ENCODE assay signal across 1 cellular context in genomic region chr2:54955358-54955673, GRCh38.
TF ChIP-seq lines count a peak whose summit lies in the region.

No MANE protein-coding gene starts in this region.

TF ChIP-seq in HepG2, 621 proteins besides CTCF, POLR2A, EP300 and RAD21 (continued from another document):
- TF ChIP-seq ZBTB40 (IDR thresholded peaks at IDR 0.05) (no peak), ZBTB40 (CRISPR knock-in tag; IDR thresholded peaks at IDR 0.05) (no peak), ZNF205 (CRISPR knock-in tag; IDR thresholded peaks at IDR 0.05) (no peak), ZNF317 (CRISPR knock-in tag; IDR thresholded peaks at IDR 0.05) (no peak)
